In genomic region chr15:43792761-43793493, GRCh38 we compare ENCODE assay signal across 9 cellular contexts. TPM values are rescaled to one million over a fixed set of nuclear protein-coding genes. Genes with fewer than 3 reads are reported as not detected.
DNase-seq lines count a peak whose midpoint lies in the region; ATAC-seq and TF ChIP-seq lines count a peak whose summit lies in the region.
"Had no signal": no experiment of that assay in that cellular context is flagged by ENCODE, and none has a peak within 500 bp of the region (broad histone marks: within the 10 kb centered on the region; RNA-seq: fewer than 3 reads in every experiment).

No MANE protein-coding gene starts in this region.

- no peaks in the 10 kb centered on the region for H3K9me3 ChIP-seq in colonic mucosa
- no peaks in the 10 kb centered on the region for H3K9me3 ChIP-seq in lower lobe of right lung
- no peaks in the 10 kb centered on the region for H3K9me3 ChIP-seq in thymus (ENCODE audit: control insufficient read depth)

- peak overlapping the region; percentile 100 for H3K9ac ChIP-seq in colonic mucosa (ENCODE audit: low read depth in 2 of 2, low read length in 2 of 2)

- 9% methylated on average over 33 of the region's 33 CpGs for WGBS in thymus

- H3K27ac ChIP-seq in colonic mucosa (peak overlapping the region; percentile 93), lower lobe of right lung (peak overlapping the region; percentile 96), thymus (ENCODE audit: low read depth) (peak overlapping the region; percentile 96)

- no peaks in the 10 kb centered on the region for H3K27me3 ChIP-seq in colonic mucosa
- no peaks in the 10 kb centered on the region for H3K27me3 ChIP-seq in lower lobe of right lung (ENCODE audit: low read depth)
- no peaks in the 10 kb centered on the region for H3K27me3 ChIP-seq in thymus (ENCODE audit: control insufficient read depth, insufficient read depth)

- H3K4me1 ChIP-seq in colonic mucosa = peaks cover 22% of the 10 kb centered on the region
- peaks cover 41% of the 10 kb centered on the region for H3K4me1 ChIP-seq in lower lobe of right lung
- peaks cover 19% of the 10 kb centered on the region for H3K4me1 ChIP-seq in thymus (ENCODE audit: control insufficient read depth, insufficient read depth, low read length)

- ATAC-seq in SK-N-SH treated with all-trans-retinoic acid at 6 μM for 48 hours (peak; percentile 12), lower lobe of right lung (peak; percentile 31 to 34), HG02970 (IDR thresholded peaks at IDR 0.05; ENCODE audit: low FRiP score, unreplicated experiment) (no peak)

- intact Hi-C loops in colonic mucosa (cut with DNase I) = loop anchor here (10.0 kb wide), 1 partner anchor 922 kb away; the partner anchor contains the start of genes B2M and PATL2
- intact Hi-C loops in lower lobe of right lung (cut with DNase I) = no loop called here

- H3K36me3 ChIP-seq in colonic mucosa (peaks cover 8% of the 10 kb centered on the region), lower lobe of right lung (peaks cover 41% of the 10 kb centered on the region), thymus (ENCODE audit: control insufficient read depth, insufficient read depth) (peaks cover 37% of the 10 kb centered on the region)

- TF ChIP-seq CTCF in colonic mucosa (IDR thresholded peaks at IDR 0.05) (no peak), lower lobe of right lung (IDR thresholded peaks at IDR 0.05) (no peak)

- H3K4me3 ChIP-seq in colonic mucosa (peak overlapping the region; percentile 87), lower lobe of right lung (peak overlapping the region; percentile 90), thymus (ENCODE audit: low read length) (peak overlapping the region; percentile 90)

- DNase-seq in SIG-M5 treated with dmso at 0.1 percent for 504 hours (lab: John Stamatoyannopoulos, UW; ENCODE audit: unreplicated experiment) = peak; percentile 22
- DNase-seq in SIG-M5 (lab: John Stamatoyannopoulos, UW) = no peak
- DNase-seq in colonic mucosa = peak; percentile 63
- DNase-seq in lower lobe of right lung = peak; percentile 67
- no peak for DNase-seq in effector CD8-positive, alpha-beta T cell (lab: John Stamatoyannopoulos, UW)

TF ChIP-seq in SK-N-SH treated with all-trans-retinoic acid at 6 μM for 48 hours, 23 proteins besides CTCF, POLR2A, EP300 and RAD21:
- TF ChIP-seq PATZ1 (CRISPR knock-in tag; IDR thresholded peaks at IDR 0.05; ENCODE audit: borderline replicate concordance) (no peak), ZNF565 (CRISPR knock-in tag; conservative IDR thresholded peaks at IDR 0.05; ENCODE audit: low read depth) (no peak), ZNF70 (CRISPR knock-in tag; IDR thresholded peaks at IDR 0.05) (no peak), POU6F1 (CRISPR knock-in tag; IDR thresholded peaks at IDR 0.05; ENCODE audit: borderline replicate concordance, low read depth) (no peak), CSDC2 (CRISPR knock-in tag; IDR thresholded peaks at IDR 0.05) (no peak), ESRRG (CRISPR knock-in tag; IDR thresholded peaks at IDR 0.05) (no peak), BACH2 (CRISPR knock-in tag; IDR thresholded peaks at IDR 0.05; ENCODE audit: borderline replicate concordance) (no peak), OSR1 (CRISPR knock-in tag; IDR thresholded peaks at IDR 0.05) (no peak), ARNTL (CRISPR knock-in tag; IDR thresholded peaks at IDR 0.05; ENCODE audit: borderline replicate concordance, low read depth) (no peak), ISL1 (CRISPR knock-in tag; IDR thresholded peaks at IDR 0.05) (no peak), ZFP3 (CRISPR knock-in tag; IDR thresholded peaks at IDR 0.05) (no peak), CSRNP3 (CRISPR knock-in tag; IDR thresholded peaks at IDR 0.05) (no peak), ZC3H10 (CRISPR knock-in tag; IDR thresholded peaks at IDR 0.05) (no peak), TSHZ2 (CRISPR knock-in tag; IDR thresholded peaks at IDR 0.05) (no peak), ZFP30 (CRISPR knock-in tag; IDR thresholded peaks at IDR 0.05) (no peak), CREB5 (CRISPR knock-in tag; IDR thresholded peaks at IDR 0.05; ENCODE audit: low read depth) (no peak), TOX (CRISPR knock-in tag; IDR thresholded peaks at IDR 0.05; ENCODE audit: borderline replicate concordance) (no peak), SNAI2 (CRISPR knock-in tag; IDR thresholded peaks at IDR 0.05) (no peak)

RNA-seq across cellular contexts. Expression of gene SERF2, which starts 0.8 kb away (rescaled TPM):
- 1,000 to 10,000 TPM; 1,223 to 1,445 TPM for total RNA-seq in colonic mucosa
- 827 TPM for total RNA-seq in lower lobe of right lung
- polyA plus RNA-seq in thymus = 1,456 TPM

RNA-seq across cellular contexts. Expression of gene SERINC4, which starts 7.1 kb away (rescaled TPM):
- total RNA-seq in colonic mucosa (under 1 TPM; 0.21 to 0.44 TPM), lower lobe of right lung (not detected)
- polyA plus RNA-seq in thymus = 0.52 TPM
- total RNA-seq: dermis microvascular lymphatic vessel endothelial cell had no signal

RNA-seq across cellular contexts. Expression of gene HYPK, which starts 7.5 kb away (rescaled TPM):
- total RNA-seq in colonic mucosa (10 to 100 TPM in 1 of 2 donors, 1 to 10 TPM in 1; 5.0 to 25.7 TPM), lower lobe of right lung (13.2 TPM)
- polyA plus RNA-seq in thymus = 13.8 TPM

RNA-seq across cellular contexts. Expression of gene ELL3, which starts 16.2 kb away (rescaled TPM):
- total RNA-seq in colonic mucosa (10 to 100 TPM; 23.3 to 34.9 TPM), lower lobe of right lung (5.1 TPM)
- 7.3 TPM for polyA plus RNA-seq in thymus

RNA-seq across cellular contexts. Expression of gene MFAP1, which starts 31.6 kb away (rescaled TPM):
- 10 to 100 TPM; 20.7 to 27.8 TPM for total RNA-seq in colonic mucosa
- 21.0 TPM for total RNA-seq in lower lobe of right lung
- 18.7 TPM for polyA plus RNA-seq in thymus

Comparison
In these comparisons a context has a peak if more than half of its experiments do, and no peak if none do; other contexts are left out.
1. DNase-seq: peak in SIG-M5 treated with dmso at 0.1 percent for 504 hours (single experiment), colonic mucosa (single experiment) and lower lobe of right lung (single experiment); none in SIG-M5 (single experiment) and effector CD8-positive, alpha-beta T cell (single experiment).
2. Peak in every context shown above with its lines, with median percentiles within 50 percentile points of each other: H3K27ac ChIP-seq and H3K4me3 ChIP-seq.